Comparison of ENCODE assay signal across 11 cellular contexts in the genomic region with DNA sequence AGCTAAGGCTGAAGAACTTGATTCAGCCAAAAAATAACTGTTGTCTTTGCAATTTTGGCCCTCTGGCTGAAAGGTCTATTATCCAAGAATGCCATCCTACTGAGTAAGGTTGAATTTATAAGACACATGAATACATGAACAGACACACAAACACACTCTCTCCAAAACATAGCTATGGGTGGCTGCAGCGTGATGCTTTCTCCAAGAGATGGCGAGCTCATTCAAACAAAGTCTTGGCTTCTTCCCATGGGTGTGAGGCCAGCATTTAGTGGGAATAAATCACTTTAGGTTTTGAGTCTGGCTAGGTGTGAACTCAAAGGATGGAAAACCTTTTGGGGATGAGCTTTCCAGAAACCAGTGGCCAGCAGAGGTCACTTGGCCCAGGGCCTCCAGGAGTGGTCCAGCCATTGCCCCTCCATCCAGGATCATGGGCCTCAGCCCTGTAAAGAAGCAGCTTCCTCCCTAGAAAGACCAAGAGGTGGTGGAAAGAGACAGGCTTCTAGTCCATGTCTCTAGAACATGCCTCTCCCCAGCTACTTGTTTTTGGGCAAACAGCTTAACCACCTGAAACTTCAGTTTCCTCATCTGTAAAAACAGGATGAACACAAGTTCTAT. TPM values are rescaled to one million over a fixed set of nuclear protein-coding genes. Genes with fewer than 3 reads are reported as not detected.
DNase-seq lines count a peak whose midpoint lies in the region; ATAC-seq and TF ChIP-seq lines count a peak whose summit lies in the region.
"Had no signal": no experiment of that assay in that cellular context is flagged by ENCODE, and none has a peak within 500 bp of the region (broad histone marks: within the 10 kb centered on the region; RNA-seq: fewer than 3 reads in every experiment).

No MANE protein-coding gene starts in this region.

- H3K9me3 ChIP-seq in endodermal cell (ENCODE audit: control insufficient read depth, low read length): no peaks in the 10 kb centered on the region

- ATAC-seq in sciatic nerve: no peak
- ATAC-seq: esophagus mucosa had no signal

- TF ChIP-seq CTCF in endodermal cell (conservative IDR thresholded peaks at IDR 0.05): peak; percentile 76

- no peaks in the 10 kb centered on the region for H3K4me1 ChIP-seq in endodermal cell (ENCODE audit: control insufficient read depth, insufficient read depth, low read length)

- WGBS in endodermal cell (ENCODE audit: insufficient coverage in 1 of 2, insufficient read length in 1 of 2), 2 experiments: 43 to 67% methylated on average over 2 of the region's 2 CpGs

- H3K27ac Mint-ChIP-seq in endodermal cell: no peak overlapping the region

- no peak overlapping the region for H3K9ac ChIP-seq in endodermal cell (ENCODE audit: extremely low read depth, low read length, poor library complexity, severe bottlenecking)
- H3K9ac ChIP-seq: KMS-11 had no signal

- no peaks in the 10 kb centered on the region for H3K9me3 Mint-ChIP-seq in endodermal cell

- no peaks in the 10 kb centered on the region for H3K36me3 Mint-ChIP-seq in endodermal cell (ENCODE audit: low read depth)

- H3K27me3 Mint-ChIP-seq in endodermal cell (ENCODE audit: insufficient read depth): peaks cover 87% of the 10 kb centered on the region

- DNase-seq in NCI-H2029 treated with DMSO at 0.1 percent for 48 hours (lab: John Stamatoyannopoulos, UW) (peak; percentile 7), NCI-H2029 (lab: John Stamatoyannopoulos, UW) (no peak), NCI-H510A treated with DMSO at 0.1 percent for 48 hours (lab: John Stamatoyannopoulos, UW) (peak; percentile 32), endodermal cell (peak; percentile 65), renal cortical epithelial cell (ENCODE audit: low read depth) (peak; percentile 44), NOMO-1 treated with DMSO at 0.1 percent for 48 hours (lab: John Stamatoyannopoulos, UW; ENCODE audit: unreplicated experiment) (no peak), sciatic nerve (ENCODE audit: low spot score) (no peak)
- DNase-seq in activated naive CD4-positive, alpha-beta T cell (lab: John Stamatoyannopoulos, UW): no peak

- intact Hi-C loops in sciatic nerve (cut with DNase I): loop anchor here (10.0 kb wide), 1 partner anchor 615 kb away; no protein-coding TSS in a partner anchor

- no peak overlapping the region for H3K4me3 Mint-ChIP-seq in endodermal cell

- H3K4me3 ChIP-seq in endodermal cell (ENCODE audit: low read length): no peak overlapping the region

- H3K36me3 ChIP-seq in endodermal cell (ENCODE audit: control insufficient read depth, insufficient read depth, low read length): no peaks in the 10 kb centered on the region

- no peak overlapping the region for H3K27ac ChIP-seq in endodermal cell (ENCODE audit: low read depth, low read length)
- H3K27ac ChIP-seq: KMS-11 had no signal

- H3K27me3 ChIP-seq in endodermal cell (ENCODE audit: control insufficient read depth, insufficient read depth, low read length, poor library complexity, severe bottlenecking): peaks cover 75% of the 10 kb centered on the region

- H3K4me1 Mint-ChIP-seq in endodermal cell: no peaks in the 10 kb centered on the region

RNA-seq across cellular contexts. Expression of a gene that starts 11.0 kb away (rescaled TPM):
- total RNA-seq in endodermal cell (not detected), renal cortical epithelial cell (0.17 and 0.80 TPM in 2 replicates), sciatic nerve (11.6 TPM)
- polyA plus RNA-seq in endodermal cell (2013, experiment 1 of 2): 0.82 TPM
- 0.46 TPM for polyA plus RNA-seq in endodermal cell (2013, experiment 2 of 2)
- total RNA-seq: T-helper 2 cell treated with Interferon-gamma antibody and Interleukin-4, amounts not matched to agents 100 ng/mL and 5 ng/mL, for 36 hours had no signal

Comparison
In these comparisons a context has a peak if more than half of its experiments do, and no peak if none do; other contexts are left out.
1. DNase-seq: peak in NCI-H2029 treated with DMSO at 0.1 percent for 48 hours (single experiment), NCI-H510A treated with DMSO at 0.1 percent for 48 hours (single experiment), endodermal cell (single experiment) and renal cortical epithelial cell (single experiment); none in NCI-H2029 (single experiment), NOMO-1 treated with DMSO at 0.1 percent for 48 hours (single experiment), activated naive CD4-positive, alpha-beta T cell (0 of 4) and sciatic nerve (single experiment).